ENCODE assay signal across 22 cellular contexts in the genomic region with DNA sequence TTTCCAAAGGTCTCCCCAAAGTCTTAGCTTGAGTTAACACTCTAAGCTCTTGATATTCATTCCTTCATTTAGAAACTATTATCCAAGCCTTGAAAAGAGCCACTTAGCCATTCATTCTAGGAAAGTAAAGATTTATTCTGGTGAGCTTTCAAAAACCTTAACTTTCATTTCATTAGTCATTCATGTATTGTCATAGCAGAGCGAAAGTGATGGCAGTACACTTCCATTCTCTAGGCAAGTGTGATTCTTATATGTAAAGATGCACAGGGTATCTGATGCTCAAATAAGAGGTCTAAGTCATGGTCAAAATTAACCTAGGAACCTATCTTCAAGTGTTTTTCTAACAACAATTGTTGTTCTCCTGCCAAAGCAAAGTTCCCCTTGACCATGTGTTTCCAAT.
DNase-seq lines count a peak whose midpoint lies in the region; ATAC-seq, FAIRE-seq and TF ChIP-seq lines count a peak whose summit lies in the region.
"Had no signal": no experiment of that assay in that cellular context is flagged by ENCODE, and none has a peak within 500 bp of the region (broad histone marks: within the 10 kb centered on the region; RNA-seq: fewer than 3 reads in every experiment).

No MANE protein-coding gene starts in this region.

- H2AFZ ChIP-seq in GM12878 (ENCODE audit: control insufficient read depth, low read depth, low read length): no peak overlapping the region

- CTCF ChIA-PET in GM12878 (lab: Yijun Ruan, JAX): interaction anchor here (1.5 kb wide), 1 partner anchor 31 kb away, joined by 4 read pairs; no protein-coding TSS in a partner anchor

- SMC1A ChIA-PET in GM12878 (lab: Charles Lee; ENCODE audit: uncharacterized antibody, unreplicated experiment): interaction anchor here (1.2 kb wide), 1 partner anchor 30 kb away, joined by 3 read pairs; no protein-coding TSS in a partner anchor

- no peak overlapping the region for H3K4me2 ChIP-seq in GM12878 (ENCODE audit: control insufficient read depth, insufficient read depth)
- H3K4me2 ChIP-seq: SK-N-SH had no signal

- H4K20me1 ChIP-seq in GM12878 (ENCODE audit: control insufficient read depth, insufficient read depth): no peaks in the 10 kb centered on the region

- DNase-seq in GM12878 (ENCODE audit: low read depth, low spot score) (no peak), germinal center (ENCODE audit: low spot score) (no peak), KBM-7 (no peak), sigmoid colon (no peak)
- DNase-seq: BE2C; EL; KG1; NCI-H1092; NCI-H1436; NCI-H187 treated with DMSO at 0.1 percent for 48 hours; NCI-H2227 treated with DMSO at 0.1 percent for 48 hours; NCI-H510A; NK-92 treated with Interleukin-12 subunit alpha and Interleukin-12 subunit beta, amount 100 ng/mL, for 24 hours; SIG-M5; SK-N-SH had no signal

- H3K27ac ChIP-seq in GM12878 (ENCODE audit: control insufficient read depth, insufficient read depth) (no peak overlapping the region), sigmoid colon (no peak overlapping the region)
- H3K27ac ChIP-seq: HL-60 had no signal

- 0% methylated on average over 1 of the region's 1 CpG for WGBS in GM12878 (ENCODE audit: insufficient coverage, insufficient replicate concordance, low lambda C conversion rate, missing lambda C conversion rate)
- WGBS in sigmoid colon, 2 donors: 90 to 96% methylated on average over 1 of the region's 1 CpG

- H3K4me3 ChIP-seq in GM12878 (no peak overlapping the region), sigmoid colon (no peak overlapping the region)

- intact Hi-C loops in GM12878 (cut with micrococcal nuclease; ENCODE audit: unreplicated experiment) (no loop called here), sigmoid colon (cut with DNase I) (no loop called here)

- in situ Hi-C loops in GM12878 (cut with MboI): no loop called here
- in situ Hi-C loops in KBM-7 (cut with MboI; ENCODE audit: low pct_unique_long_range_greater_than_20kb, low sequenced_read_pairs): no loop called here

- BruUV-seq in GM12878 (replicated peaks; lab: Mats Ljungman, UMichigan): no TSS peak

- TF ChIP-seq CTCF in GM12878 (IDR thresholded peaks at IDR 0.05 in 2 of 3, conservative IDR thresholded peaks at IDR 0.05 in 1 of 3; ENCODE audit: control insufficient read depth in 2 of 3, extremely low read depth in 1 of 3, insufficient read depth in 1 of 3, low read depth in 3 of 3, low read length in 3 of 3) (no peak), sigmoid colon (IDR thresholded peaks at IDR 0.05) (no peak)

- H3K4me1 ChIP-seq in GM12878 (ENCODE audit: control insufficient read depth, insufficient read depth, low read length) (no peaks in the 10 kb centered on the region), sigmoid colon (no peaks in the 10 kb centered on the region)
- H3K4me1 ChIP-seq: BE2C had no signal

- no peak for TF ChIP-seq RAD21 in GM12878 (IDR thresholded peaks at IDR 0.05; ENCODE audit: insufficient read depth, low read depth, low read length)

- no peak for TF ChIP-seq EP300 in GM12878 (IDR thresholded peaks at IDR 0.05; ENCODE audit: borderline replicate concordance in 1 of 2, control insufficient read depth in 1 of 2, low read depth in 2 of 2, low read length in 2 of 2)
- no peak for TF ChIP-seq EP300 in sigmoid colon (IDR thresholded peaks at IDR 0.05)

- H3K27me3 ChIP-seq in GM12878 (replicated peaks in 1 of 2; ENCODE audit: control insufficient read depth in 2 of 2, insufficient read depth in 2 of 2, low read length in 1 of 2): no peaks in the 10 kb centered on the region
- no peaks in the 10 kb centered on the region for H3K27me3 ChIP-seq in sigmoid colon
- H3K27me3 ChIP-seq: BE2C had no signal

- TF ChIP-seq POLR2A in GM12878 (IDR thresholded peaks at IDR 0.05; ENCODE audit: low read depth, low read length): no peak
- no peak for TF ChIP-seq POLR2A in sigmoid colon (IDR thresholded peaks at IDR 0.05)

- H3K9me3 ChIP-seq in GM12878 (replicated peaks; ENCODE audit: control insufficient read depth, insufficient read depth, low read length) (no peaks in the 10 kb centered on the region), sigmoid colon (no peaks in the 10 kb centered on the region)
- H3K9me3 ChIP-seq: BE2C, SK-N-SH had no signal

- FAIRE-seq in GM12878 (lab: Jason Lieb, UNC): no peak
- FAIRE-seq: H54, HepG2 had no signal

- H3K79me2 ChIP-seq in GM12878 (ENCODE audit: control insufficient read depth, insufficient read depth, low read length): no peaks in the 10 kb centered on the region

- peak; percentile 65 for ATAC-seq in GM18867 (IDR thresholded peaks at IDR 0.05; ENCODE audit: unreplicated experiment)
- peak; percentile 71 for ATAC-seq in GM21526 (IDR thresholded peaks at IDR 0.05; ENCODE audit: low FRiP score, unreplicated experiment)
- peak; percentile 73 for ATAC-seq in HG03342 (IDR thresholded peaks at IDR 0.05; ENCODE audit: unreplicated experiment)
- ATAC-seq in GM12878: no peak
- ATAC-seq: HepG2, Panc1 had no signal

- H3K9ac ChIP-seq in GM12878 (ENCODE audit: control insufficient read depth, insufficient read depth, low read length): no peak overlapping the region
- H3K9ac ChIP-seq: SK-N-SH had no signal

- RAD21 ChIA-PET in GM12878 (lab: Charles Lee; ENCODE audit: unreplicated experiment): no interaction called here

- POLR2A ChIA-PET in GM12878 (lab: Charles Lee): no interaction called here

- H3K36me3 ChIP-seq in GM12878 (ENCODE audit: control insufficient read depth in 2 of 2, insufficient read depth in 2 of 2, low read length in 1 of 2) (no peaks in the 10 kb centered on the region), sigmoid colon (no peaks in the 10 kb centered on the region)
- H3K36me3 ChIP-seq: BE2C had no signal

TF ChIP-seq in GM12878, 131 proteins besides CTCF, POLR2A, EP300 and RAD21:
- peak; percentile 23; the same call in 1 of the 2 replicates for TF ChIP-seq JUNB (IDR thresholded peaks at IDR 0.05)
- TF ChIP-seq, protein P1, sequence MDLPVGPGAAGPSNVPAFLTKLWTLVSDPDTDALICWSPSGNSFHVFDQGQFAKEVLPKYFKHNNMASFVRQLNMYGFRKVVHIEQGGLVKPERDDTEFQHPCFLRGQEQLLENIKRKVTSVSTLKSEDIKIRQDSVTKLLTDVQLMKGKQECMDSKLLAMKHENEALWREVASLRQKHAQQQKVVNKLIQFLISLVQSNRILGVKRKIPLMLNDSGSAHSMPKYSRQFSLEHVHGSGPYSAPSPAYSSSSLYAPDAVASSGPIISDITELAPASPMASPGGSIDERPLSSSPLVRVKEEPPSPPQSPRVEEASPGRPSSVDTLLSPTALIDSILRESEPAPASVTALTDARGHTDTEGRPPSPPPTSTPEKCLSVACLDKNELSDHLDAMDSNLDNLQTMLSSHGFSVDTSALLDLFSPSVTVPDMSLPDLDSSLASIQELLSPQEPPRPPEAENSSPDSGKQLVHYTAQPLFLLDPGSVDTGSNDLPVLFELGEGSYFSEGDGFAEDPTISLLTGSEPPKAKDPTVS (IDR thresholded peaks at IDR 0.05; ENCODE audit: low read depth, low read length): no peak
- no peak for TF ChIP-seq TCF12 (IDR thresholded peaks at IDR 0.05; ENCODE audit: low read depth, low read length)
- TF ChIP-seq, protein P2, sequence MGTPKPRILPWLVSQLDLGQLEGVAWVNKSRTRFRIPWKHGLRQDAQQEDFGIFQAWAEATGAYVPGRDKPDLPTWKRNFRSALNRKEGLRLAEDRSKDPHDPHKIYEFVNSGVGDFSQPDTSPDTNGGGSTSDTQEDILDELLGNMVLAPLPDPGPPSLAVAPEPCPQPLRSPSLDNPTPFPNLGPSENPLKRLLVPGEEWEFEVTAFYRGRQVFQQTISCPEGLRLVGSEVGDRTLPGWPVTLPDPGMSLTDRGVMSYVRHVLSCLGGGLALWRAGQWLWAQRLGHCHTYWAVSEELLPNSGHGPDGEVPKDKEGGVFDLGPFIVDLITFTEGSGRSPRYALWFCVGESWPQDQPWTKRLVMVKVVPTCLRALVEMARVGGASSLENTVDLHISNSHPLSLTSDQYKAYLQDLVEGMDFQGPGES (IDR thresholded peaks at IDR 0.05): no peak
- no peak for TF ChIP-seq SMC3 (IDR thresholded peaks at IDR 0.05; ENCODE audit: borderline replicate concordance, low read length)
- no peak for TF ChIP-seq ZNF622 (IDR thresholded peaks at IDR 0.05)
- no peak for TF ChIP-seq MTA2 (IDR thresholded peaks at IDR 0.05; ENCODE audit: low read depth)
- no peak for TF ChIP-seq GATAD2B (conservative IDR thresholded peaks at IDR 0.05; ENCODE audit: low read depth)
- no peak for TF ChIP-seq CEBPB (IDR thresholded peaks at IDR 0.05; ENCODE audit: borderline replicate concordance in 1 of 2, low read depth in 2 of 2, low read length in 2 of 2)
